Comparison of ENCODE assay signal across 16 cellular contexts in the genomic region with DNA sequence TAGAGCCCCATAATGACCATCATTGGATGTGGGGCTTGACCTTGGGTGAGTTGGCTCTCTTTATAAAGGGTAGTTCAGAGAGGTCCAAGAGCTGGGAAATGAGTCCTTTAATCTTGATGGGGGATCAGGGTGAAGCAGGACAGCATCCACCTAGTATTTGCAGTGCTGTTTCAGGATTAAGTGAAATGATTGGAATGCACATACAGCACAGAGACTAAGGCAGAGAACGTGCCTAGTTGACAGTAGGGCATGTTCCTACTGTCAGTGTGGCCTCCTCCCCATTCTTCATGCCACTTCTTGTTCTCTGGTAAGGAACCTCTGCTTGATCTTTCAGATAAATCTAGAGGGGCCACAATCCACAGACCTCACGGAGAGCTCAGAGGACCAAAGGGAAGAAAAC.
DNase-seq lines count a peak whose midpoint lies in the region; ATAC-seq, FAIRE-seq and TF ChIP-seq lines count a peak whose summit lies in the region.
"Had no signal": no experiment of that assay in that cellular context is flagged by ENCODE, and none has a peak within 500 bp of the region (broad histone marks: within the 10 kb centered on the region; RNA-seq: fewer than 3 reads in every experiment).

No MANE protein-coding gene starts in this region.

- H4K5ac ChIP-seq in IMR-90 (ENCODE audit: low read depth, low read length): 0 out of 2 replicates have a peak overlapping the region, but pooled peaks have one; percentile 9

- H4K8ac ChIP-seq in IMR-90 (ENCODE audit: low read depth in 2 of 2, low read length in 2 of 2) (peak overlapping the region in 1 of 2 experiments; percentile 47; a peak in 1 of 4 replicates), trophoblast cell (ENCODE audit: low read depth, low read length) (no peak overlapping the region)

- H3K18ac ChIP-seq in IMR-90 (ENCODE audit: low read depth, low read length): peak overlapping the region; percentile 61
- H3K18ac ChIP-seq in trophoblast cell (ENCODE audit: low read length): no peak overlapping the region

- H3K27me3 Mint-ChIP-seq in astrocyte (ENCODE audit: low read depth, unreplicated experiment): peaks cover 59% of the 10 kb centered on the region

- peaks cover 14% of the 10 kb centered on the region for H3K4me1 ChIP-seq in IMR-90 (ENCODE audit: control insufficient read depth, insufficient read depth, low read length)
- peaks cover 16% of the 10 kb centered on the region for H3K4me1 ChIP-seq in astrocyte (ENCODE audit: insufficient read depth, low read length)
- H3K4me1 ChIP-seq in trophoblast cell (ENCODE audit: control insufficient read depth in 1 of 2, insufficient read depth in 2 of 2, low read length in 2 of 2): no peaks in the 10 kb centered on the region
- no peaks in the 10 kb centered on the region for H3K4me1 ChIP-seq in hepatocyte (ENCODE audit: insufficient read depth)

- H3K9ac ChIP-seq in IMR-90 (ENCODE audit: low read depth, low read length) (no peak overlapping the region), astrocyte (ENCODE audit: low read length) (no peak overlapping the region), trophoblast cell (ENCODE audit: low read length) (no peak overlapping the region)

- dilution Hi-C loops in IMR-90 (cut with HindIII; ENCODE audit: low sequenced_read_pairs, unreplicated experiment): no loop called here

- H3K79me2 ChIP-seq in astrocyte (ENCODE audit: insufficient read depth, low read length): no peaks in the 10 kb centered on the region
- no peaks in the 10 kb centered on the region for H3K79me2 ChIP-seq in trophoblast cell (ENCODE audit: control insufficient read depth, insufficient read depth, low read length, poor library complexity)
- no peaks in the 10 kb centered on the region for H3K79me2 ChIP-seq in hepatocyte

- H3K4me2 ChIP-seq in IMR-90 (ENCODE audit: low read depth, low read length) (peak overlapping the region; percentile 6; the same call in 1 of the 2 replicates), astrocyte (ENCODE audit: low read length) (peak overlapping the region; percentile 65), trophoblast cell (ENCODE audit: low read length) (no peak overlapping the region), hepatocyte (no peak overlapping the region)

- peak overlapping the region; percentile 53 for H3K27ac Mint-ChIP-seq in astrocyte (ENCODE audit: unreplicated experiment)
- H3K27ac Mint-ChIP-seq: CD8-positive, alpha-beta memory T cell had no signal

- ATAC-seq in IMR-90 (ENCODE audit: low read depth) (peak; percentile 28; the same call in 1 of the 2 replicates), GM19452 (IDR thresholded peaks at IDR 0.05; ENCODE audit: unreplicated experiment) (no peak)
- ATAC-seq: HCT116 had no signal

- H3K79me1 ChIP-seq in IMR-90 (ENCODE audit: low read depth in 1 of 2, low read length in 2 of 2) (no peaks in the 10 kb centered on the region), trophoblast cell (ENCODE audit: low read length) (no peaks in the 10 kb centered on the region)

- H3K4me1 Mint-ChIP-seq in astrocyte (ENCODE audit: low read depth, unreplicated experiment): peaks cover 18% of the 10 kb centered on the region

- no peaks in the 10 kb centered on the region for H3K36me3 ChIP-seq in IMR-90 (ENCODE audit: control insufficient read depth, insufficient read depth, low read length)
- no peaks in the 10 kb centered on the region for H3K36me3 ChIP-seq in astrocyte (ENCODE audit: insufficient read depth, low read length)
- no peaks in the 10 kb centered on the region for H3K36me3 ChIP-seq in trophoblast cell (ENCODE audit: control insufficient read depth in 1 of 2, insufficient read depth in 2 of 2, low read length in 2 of 2)
- no peaks in the 10 kb centered on the region for H3K36me3 ChIP-seq in hepatocyte (replicated peaks; ENCODE audit: insufficient read depth, low read depth)

- H3K9me2 ChIP-seq in hepatocyte (replicated peaks; ENCODE audit: insufficient read depth): no peaks in the 10 kb centered on the region

- H3K4ac ChIP-seq in IMR-90 (ENCODE audit: low read depth, low read length) (peak overlapping the region; percentile 63), trophoblast cell (ENCODE audit: low read depth, low read length) (no peak overlapping the region)

- POLR2A ChIA-PET in IMR-90 (lab: Charles Lee; ENCODE audit: unreplicated experiment): interaction anchor here (0.5 kb wide), 1 partner anchor 118 kb away, joined by 4 read pairs; no protein-coding TSS in a partner anchor

- H4K12ac ChIP-seq in trophoblast cell (ENCODE audit: low read depth, low read length): no peak overlapping the region

- CTCF ChIA-PET in IMR-90 (lab: Yijun Ruan, JAX): no interaction called here

- peak overlapping the region; percentile 23 for H2BK20ac ChIP-seq in IMR-90 (ENCODE audit: low read depth, low read length)

- H4K20me1 ChIP-seq in IMR-90 (ENCODE audit: insufficient read depth, low read length) (no peaks in the 10 kb centered on the region), astrocyte (ENCODE audit: insufficient read depth, low read length) (no peaks in the 10 kb centered on the region), hepatocyte (ENCODE audit: insufficient read depth, poor library complexity, severe bottlenecking) (no peaks in the 10 kb centered on the region)

- no peak overlapping the region for H3K4me3 Mint-ChIP-seq in astrocyte (ENCODE audit: unreplicated experiment)
- H3K4me3 Mint-ChIP-seq: CD8-positive, alpha-beta memory T cell had no signal

- in situ Hi-C loops in IMR-90 (cut with MboI; ENCODE audit: low sequenced_read_pairs): no loop called here

- no TSS peak for BruUV-seq in IMR-90 (replicated peaks; lab: Mats Ljungman, UMichigan)

- H3K27ac ChIP-seq in IMR-90 (ENCODE audit: insufficient read depth, low read length): 0 out of 2 replicates have a peak overlapping the region, but pooled peaks have one; percentile 6
- peak overlapping the region; percentile 25 for H3K27ac ChIP-seq in astrocyte (ENCODE audit: low read depth, low read length)
- H3K27ac ChIP-seq in trophoblast cell (ENCODE audit: low read depth, low read length): no peak overlapping the region
- H3K27ac ChIP-seq in hepatocyte: no peak overlapping the region

- peaks cover 7% of the 10 kb centered on the region for H3K9me1 ChIP-seq in IMR-90 (ENCODE audit: insufficient read depth, low read length)

- TF ChIP-seq CTCF in IMR-90 (conservative IDR thresholded peaks at IDR 0.05; ENCODE audit: low read depth, low read length) (no peak), astrocyte (IDR thresholded peaks at IDR 0.05; ENCODE audit: insufficient read depth, low read depth, low read length) (no peak), hepatocyte (IDR thresholded peaks at IDR 0.05; ENCODE audit: poor library complexity) (no peak)

- no peak overlapping the region for H2AK9ac ChIP-seq in IMR-90 (replicated peaks; ENCODE audit: low read depth, low read length, poor library complexity)

- no peak overlapping the region for H3K56ac ChIP-seq in IMR-90 (ENCODE audit: extremely low read depth, insufficient read depth, low read length)

- H2BK5ac ChIP-seq in IMR-90 (ENCODE audit: low read depth, low read length, poor library complexity, severe bottlenecking): peak overlapping the region; percentile 11
- no peak overlapping the region for H2BK5ac ChIP-seq in trophoblast cell (ENCODE audit: low read depth, low read length, poor library complexity)

- H2AK5ac ChIP-seq in IMR-90 (ENCODE audit: low read depth, low read length) (peak overlapping the region; percentile 37; the same call in 1 of the 2 replicates), trophoblast cell (ENCODE audit: low read length) (no peak overlapping the region)

- H2BK120ac ChIP-seq in IMR-90 (ENCODE audit: low read depth, low read length): peak overlapping the region; percentile 84
- no peak overlapping the region for H2BK120ac ChIP-seq in trophoblast cell (ENCODE audit: insufficient read depth, low read length, poor library complexity)

- TF ChIP-seq RAD21 in IMR-90 (IDR thresholded peaks at IDR 0.05; ENCODE audit: low read length): no peak

- intact Hi-C loops in IMR-90 (cut with micrococcal nuclease): no loop called here

- peak; percentile 26 for DNase-seq in EL
- DNase-seq in IMR-90: no peak
- no peak for DNase-seq in astrocyte (ENCODE audit: low read depth)
- DNase-seq in trophoblast cell: peak; percentile 10 to 59
- no peak for DNase-seq in hepatocyte (ENCODE audit: low spot score)
- DNase-seq in DMS 273 (lab: John Stamatoyannopoulos, UW; ENCODE audit: unreplicated experiment): no peak
- DNase-seq: CD8-positive, alpha-beta memory T cell; DMS79; KBM-7; NCI-H1417; NCI-H187 treated with DMSO at 0.1 percent for 48 hours; NCI-H2227 treated with DMSO at 0.1 percent for 48 hours; OCI-M1; SHP77 treated with DMSO at 0.1 percent for 48 hours had no signal

- no peak overlapping the region for H2BK12ac ChIP-seq in trophoblast cell (ENCODE audit: low read length)

- H3K9me3 ChIP-seq in IMR-90 (ENCODE audit: control insufficient read depth, insufficient read depth, low read length) (no peaks in the 10 kb centered on the region), astrocyte (ENCODE audit: insufficient read depth, low read depth, low read length) (no peaks in the 10 kb centered on the region), trophoblast cell (ENCODE audit: insufficient read depth, low read depth, low read length) (no peaks in the 10 kb centered on the region), hepatocyte (ENCODE audit: low read depth) (no peaks in the 10 kb centered on the region)

- peaks cover 4% of the 10 kb centered on the region; the same call in 1 of the 2 replicates for H3K27me3 ChIP-seq in IMR-90 (ENCODE audit: control insufficient read depth, insufficient read depth, low read length)
- H3K27me3 ChIP-seq in astrocyte (ENCODE audit: insufficient read depth, low read length): no peaks in the 10 kb centered on the region
- no peaks in the 10 kb centered on the region for H3K27me3 ChIP-seq in trophoblast cell (ENCODE audit: insufficient read depth, low read length)
- no peaks in the 10 kb centered on the region for H3K27me3 ChIP-seq in hepatocyte

- H3K4me3 ChIP-seq in IMR-90 (ENCODE audit: insufficient read depth, low read depth, low read length): no peak overlapping the region
- H3K4me3 ChIP-seq in astrocyte (ENCODE audit: insufficient read depth, low read depth, low read length): no peak overlapping the region
- no peak overlapping the region for H3K4me3 ChIP-seq in trophoblast cell (ENCODE audit: low read depth, low read length)
- H3K4me3 ChIP-seq in hepatocyte: no peak overlapping the region

- peak; percentile 20 for FAIRE-seq in astrocyte (lab: Jason Lieb, UNC)

- 0 out of 3 replicates have a peak overlapping the region, but pooled peaks have one; percentile 0 for H2BK15ac ChIP-seq in IMR-90 (ENCODE audit: low read depth, low read length)

- H3K14ac ChIP-seq in IMR-90 (replicated peaks; ENCODE audit: low read depth, low read length): peak overlapping the region; percentile 54
- no peak overlapping the region for H3K14ac ChIP-seq in trophoblast cell (ENCODE audit: low read length)

- no peak for TF ChIP-seq POLR2A in IMR-90 (IDR thresholded peaks at IDR 0.05; ENCODE audit: low read depth, low read length)

- no peaks in the 10 kb centered on the region for H3K9me3 Mint-ChIP-seq in astrocyte (ENCODE audit: unreplicated experiment)

- no CpG with 5 or more reads among the region's 2 CpGs for WGBS in IMR-90 (ENCODE audit: extremely low coverage in 2 of 2, insufficient read length in 1 of 2), 2 experiments
- no CpG with 5 or more reads among the region's 2 CpGs for WGBS in trophoblast cell (ENCODE audit: extremely low coverage, insufficient coverage, insufficient read length)
- 43% methylated on average over 2 of the region's 2 CpGs for WGBS in hepatocyte (ENCODE audit: low lambda C conversion rate, missing lambda C conversion rate)

- no peaks in the 10 kb centered on the region for H3K36me3 Mint-ChIP-seq in astrocyte (ENCODE audit: low read depth, unreplicated experiment)
- H3K36me3 Mint-ChIP-seq: CD8-positive, alpha-beta memory T cell had no signal

- H4K91ac ChIP-seq in IMR-90 (ENCODE audit: insufficient read depth, low read depth, low read length) (peak overlapping the region; percentile 1), trophoblast cell (ENCODE audit: low read depth, low read length) (no peak overlapping the region)

- H3K23ac ChIP-seq in IMR-90 (ENCODE audit: low read depth, low read length): peak overlapping the region; percentile 60
- H3K23ac ChIP-seq in trophoblast cell (ENCODE audit: low read length): no peak overlapping the region

- H2AFZ ChIP-seq in IMR-90 (replicated peaks; ENCODE audit: low read length, poor library complexity) (no peak overlapping the region), astrocyte (ENCODE audit: low read depth, low read length) (no peak overlapping the region), trophoblast cell (ENCODE audit: insufficient read depth, low read length, poor library complexity) (no peak overlapping the region), hepatocyte (no peak overlapping the region)

Comparison
In these comparisons a context has a peak if more than half of its experiments do, and no peak if none do; other contexts are left out.
1. DNase-seq: peak in EL (single experiment) and trophoblast cell (2 of 2); none in IMR-90 (single experiment), astrocyte (single experiment), hepatocyte (single experiment) and DMS 273 (single experiment).
2. H3K27ac ChIP-seq: peak in IMR-90 (single experiment) and astrocyte (single experiment); none in trophoblast cell (single experiment) and hepatocyte (single experiment).
3. H3K4me2 ChIP-seq: peak in IMR-90 (single experiment) and astrocyte (single experiment); none in trophoblast cell (single experiment) and hepatocyte (single experiment).